ENCODE assay signal across 17 cellular contexts in the genomic region with DNA sequence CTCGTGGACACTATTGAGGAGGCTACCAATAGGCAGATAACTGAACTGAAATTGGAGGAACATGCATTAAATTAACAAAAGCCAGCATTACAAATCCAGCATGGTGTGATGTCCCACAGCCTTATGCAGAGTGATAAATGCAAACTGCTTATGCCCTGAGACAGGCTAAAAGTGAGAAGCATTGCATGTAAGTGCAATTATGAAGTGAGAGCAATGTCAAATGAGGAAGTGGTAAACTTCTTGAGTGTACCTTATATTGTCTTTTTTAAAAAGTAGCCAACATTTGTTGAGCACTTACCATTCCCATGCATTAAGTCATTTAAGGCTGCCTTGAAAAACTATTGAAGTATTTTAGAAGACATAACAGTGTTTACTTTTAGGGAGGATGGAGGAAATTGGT.
DNase-seq lines count a peak whose midpoint lies in the region; ATAC-seq, FAIRE-seq and TF ChIP-seq lines count a peak whose summit lies in the region.
"Had no signal": no experiment of that assay in that cellular context is flagged by ENCODE, and none has a peak within 500 bp of the region (broad histone marks: within the 10 kb centered on the region; RNA-seq: fewer than 3 reads in every experiment).

No MANE protein-coding gene starts in this region.

- no peak for TF ChIP-seq RAD21 in K562 (CRISPR knock-in tag; conservative IDR thresholded peaks at IDR 0.05 in 1 of 2, IDR thresholded peaks at IDR 0.05 in 1 of 2)

- DNase-seq in AML-193 (lab: John Stamatoyannopoulos, UW) (peak; percentile 69 to 79), Karpas-422 (peak; percentile 45), NOMO-1 treated with DMSO at 0.1 percent for 48 hours (lab: John Stamatoyannopoulos, UW; ENCODE audit: unreplicated experiment) (peak; percentile 63), K562 (ENCODE audit: extremely low read depth in 1 of 4, low spot score in 3 of 4) (no peak), colonic mucosa (no peak), SIG-M5 (lab: John Stamatoyannopoulos, UW) (no peak)
- no peak for DNase-seq in stimulated activated CD4-positive, alpha-beta T cell treated with anti-CD3 and anti-CD28 coated beads, Interleukin-12 subunit alpha, Interleukin-12 subunit beta, amount 100 ng/mL, for 4 hours
- DNase-seq: DMS 273 treated with DMSO at 0.1 percent for 48 hours, H9, NCI-H1105, NCI-H1694, NCI-H510A treated with DMSO at 0.1 percent for 48 hours, SW 1271 had no signal

- H4K20me1 ChIP-seq in Karpas-422 (ENCODE audit: insufficient read depth, low read depth, low read length) (no peaks in the 10 kb centered on the region), K562 (replicated peaks; ENCODE audit: control insufficient read depth, insufficient read depth, low read length) (no peaks in the 10 kb centered on the region; the same call in 1 of the 2 replicates)
- H4K20me1 ChIP-seq: BLaER1 treated with 17β-estradiol and CSF1 and Interleukin-3, amounts not matched to agents 10 nM and 100 nM had no signal

- H3K4me1 ChIP-seq in Karpas-422 (ENCODE audit: low read length) (peaks cover 21% of the 10 kb centered on the region), K562 (replicated peaks in 1 of 2; ENCODE audit: control insufficient read depth in 2 of 2, insufficient read depth in 2 of 2, low read length in 2 of 2) (no peaks in the 10 kb centered on the region), colonic mucosa (no peaks in the 10 kb centered on the region)

- 5% methylated on average over 1 of the region's 1 CpG for WGBS in K562 (ENCODE audit: insufficient coverage, low coverage, missing lambda C conversion rate)

- H3K79me2 ChIP-seq in Karpas-422 (ENCODE audit: low read length) (no peaks in the 10 kb centered on the region), K562 (ENCODE audit: control insufficient read depth, insufficient read depth, low read length) (no peaks in the 10 kb centered on the region)

- H3K27me3 ChIP-seq in Karpas-422 (ENCODE audit: low read length) (no peaks in the 10 kb centered on the region), K562 (ENCODE audit: control insufficient read depth in 2 of 2, insufficient read depth in 2 of 2, low read length in 2 of 2) (peaks cover 8 to 18% of the 10 kb centered on the region in 2 experiments; a peak in 4 of 5 replicates), colonic mucosa (no peaks in the 10 kb centered on the region)
- H3K27me3 ChIP-seq: BLaER1 treated with 17β-estradiol and CSF1 and Interleukin-3, amounts not matched to agents 10 nM and 100 nM had no signal

- H3K4me2 ChIP-seq in Karpas-422 (ENCODE audit: low read depth, low read length, poor library complexity, severe bottlenecking) (no peak overlapping the region), K562 (ENCODE audit: insufficient read depth, low read length) (no peak overlapping the region)
- H3K4me2 ChIP-seq: BLaER1 treated with 17β-estradiol and CSF1 and Interleukin-3, amounts not matched to agents 10 nM and 100 nM had no signal

- no peaks in the 10 kb centered on the region for H3K9me1 ChIP-seq in K562 (ENCODE audit: control insufficient read depth, insufficient read depth, low read length)

- H2AFZ ChIP-seq in Karpas-422 (ENCODE audit: low read length) (no peak overlapping the region), K562 (ENCODE audit: low read depth, low read length) (no peak overlapping the region)

- ATAC-seq in K562 (no peak), HG03196 (IDR thresholded peaks at IDR 0.05; ENCODE audit: unreplicated experiment) (no peak)

- no peak for TF ChIP-seq POLR2A in K562 (conservative IDR thresholded peaks at IDR 0.05)

- H3K9me3 ChIP-seq in Karpas-422 (ENCODE audit: low read length), result no peaks in the 10 kb centered on the region
- H3K9me3 ChIP-seq in K562 (replicated peaks; ENCODE audit: control insufficient read depth, insufficient read depth, low read depth, low read length), result no peaks in the 10 kb centered on the region
- H3K9me3 ChIP-seq in colonic mucosa, result no peaks in the 10 kb centered on the region

- TF ChIP-seq CTCF in K562 (IDR thresholded peaks at IDR 0.05 in 2 of 3, conservative IDR thresholded peaks at IDR 0.05 in 1 of 3; ENCODE audit: insufficient read depth in 2 of 3, low read depth in 1 of 3, low read length in 3 of 3) (no peak), colonic mucosa (IDR thresholded peaks at IDR 0.05) (no peak)

- no peak for FAIRE-seq in K562 (lab: Jason Lieb, UNC)
- FAIRE-seq: HTR-8/SVneo had no signal

- in situ Hi-C loops in K562 (cut with MboI), result no loop called here

- H3K4me3 ChIP-seq in Karpas-422 (ENCODE audit: low read length), result no peak overlapping the region
- no peak overlapping the region for H3K4me3 ChIP-seq in K562
- no peak overlapping the region for H3K4me3 ChIP-seq in colonic mucosa
- H3K4me3 ChIP-seq: BLaER1 treated with 17β-estradiol and CSF1 and Interleukin-3, amounts not matched to agents 10 nM and 100 nM had no signal

- no peak overlapping the region for H3K27ac ChIP-seq in Karpas-422 (ENCODE audit: low read length)
- H3K27ac ChIP-seq in K562 (ENCODE audit: extremely low read depth, low read depth, low read length), result no peak overlapping the region
- no peak overlapping the region for H3K27ac ChIP-seq in colonic mucosa
- H3K27ac ChIP-seq: BLaER1 treated with 17β-estradiol and CSF1 and Interleukin-3, amounts not matched to agents 10 nM and 100 nM; HL-60 had no signal

- H3K36me3 ChIP-seq in Karpas-422 (ENCODE audit: insufficient read depth, low read length), result no peaks in the 10 kb centered on the region
- no peaks in the 10 kb centered on the region for H3K36me3 ChIP-seq in K562 (ENCODE audit: control insufficient read depth, insufficient read depth, low read length)
- H3K36me3 ChIP-seq in colonic mucosa, result no peaks in the 10 kb centered on the region
- H3K36me3 ChIP-seq: BLaER1 treated with 17β-estradiol and CSF1 and Interleukin-3, amounts not matched to agents 10 nM and 100 nM had no signal

- H3K9ac ChIP-seq in Karpas-422 (ENCODE audit: low read length) (no peak overlapping the region), K562 (ENCODE audit: insufficient read depth in 1 of 2, low read depth in 2 of 2, low read length in 2 of 2) (no peak overlapping the region), colonic mucosa (ENCODE audit: low read depth in 2 of 2, low read length in 2 of 2) (no peak overlapping the region)
- H3K9ac ChIP-seq: BLaER1 treated with 17β-estradiol and CSF1 and Interleukin-3, amounts not matched to agents 10 nM and 100 nM had no signal

- no peaks in the 10 kb centered on the region for H3K9me2 ChIP-seq in Karpas-422 (replicated peaks; ENCODE audit: insufficient read depth, low read length)

- BruUV-seq in K562 (replicated peaks; lab: Mats Ljungman, UMichigan), result no TSS peak

- no peak for TF ChIP-seq EP300 in K562 (IDR thresholded peaks at IDR 0.05; ENCODE audit: low read length)

- intact Hi-C loops in K562 (cut with micrococcal nuclease) (no loop called here), colonic mucosa (cut with DNase I) (no loop called here)

- CTCF ChIA-PET in K562 (lab: Yijun Ruan, JAX; ENCODE audit: low intra/inter-chr PET ratio), result no interaction called here

- POLR2A ChIA-PET in K562 (lab: Yijun Ruan, JAX), result no interaction called here

TF ChIP-seq in K562, 482 proteins besides CTCF, POLR2A, EP300 and RAD21:
- TF ChIP-seq SPI1 (IDR thresholded peaks at IDR 0.05; ENCODE audit: borderline replicate concordance, low read depth, low read length) (peak; percentile 70), SP1 (CRISPR knock-in tag; IDR thresholded peaks at IDR 0.05) (no peak), SMARCE1 (IDR thresholded peaks at IDR 0.05) (no peak)
- TF ChIP-seq, protein P1, sequence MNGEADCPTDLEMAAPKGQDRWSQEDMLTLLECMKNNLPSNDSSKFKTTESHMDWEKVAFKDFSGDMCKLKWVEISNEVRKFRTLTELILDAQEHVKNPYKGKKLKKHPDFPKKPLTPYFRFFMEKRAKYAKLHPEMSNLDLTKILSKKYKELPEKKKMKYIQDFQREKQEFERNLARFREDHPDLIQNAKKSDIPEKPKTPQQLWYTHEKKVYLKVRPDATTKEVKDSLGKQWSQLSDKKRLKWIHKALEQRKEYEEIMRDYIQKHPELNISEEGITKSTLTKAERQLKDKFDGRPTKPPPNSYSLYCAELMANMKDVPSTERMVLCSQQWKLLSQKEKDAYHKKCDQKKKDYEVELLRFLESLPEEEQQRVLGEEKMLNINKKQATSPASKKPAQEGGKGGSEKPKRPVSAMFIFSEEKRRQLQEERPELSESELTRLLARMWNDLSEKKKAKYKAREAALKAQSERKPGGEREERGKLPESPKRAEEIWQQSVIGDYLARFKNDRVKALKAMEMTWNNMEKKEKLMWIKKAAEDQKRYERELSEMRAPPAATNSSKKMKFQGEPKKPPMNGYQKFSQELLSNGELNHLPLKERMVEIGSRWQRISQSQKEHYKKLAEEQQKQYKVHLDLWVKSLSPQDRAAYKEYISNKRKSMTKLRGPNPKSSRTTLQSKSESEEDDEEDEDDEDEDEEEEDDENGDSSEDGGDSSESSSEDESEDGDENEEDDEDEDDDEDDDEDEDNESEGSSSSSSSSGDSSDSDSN (IDR thresholded peaks at IDR 0.05; ENCODE audit: borderline replicate concordance in 1 of 2, low read depth in 2 of 2, low read length in 2 of 2), result no peak

Comparison
In these comparisons a context has a peak if more than half of its experiments do, and no peak if none do; other contexts are left out.
1. DNase-seq: peak in AML-193 (2 of 2), Karpas-422 (single experiment) and NOMO-1 treated with DMSO at 0.1 percent for 48 hours (single experiment); none in K562 (0 of 4), colonic mucosa (single experiment), SIG-M5 (single experiment) and stimulated activated CD4-positive, alpha-beta T cell treated with anti-CD3 and anti-CD28 coated beads, Interleukin-12 subunit alpha, Interleukin-12 subunit beta, amount 100 ng/mL, for 4 hours (single experiment).